9 cellular contexts compared by ENCODE assay signal in genomic region chr1:67019600-67020136, GRCh38. TPM values are rescaled to one million over a fixed set of nuclear protein-coding genes. Genes with fewer than 3 reads are reported as not detected.
DNase-seq lines count a peak whose midpoint lies in the region; ATAC-seq and TF ChIP-seq lines count a peak whose summit lies in the region.
"Had no signal": no experiment of that assay in that cellular context is flagged by ENCODE, and none has a peak within 500 bp of the region (broad histone marks: within the 10 kb centered on the region; RNA-seq: fewer than 3 reads in every experiment).

No MANE protein-coding gene starts in this region.

- no peak overlapping the region for H4K91ac ChIP-seq in neuronal stem cell (ENCODE audit: low read depth, low read length, poor library complexity)

- no peak for TF ChIP-seq CTCF in BE2C (IDR thresholded peaks at IDR 0.05; ENCODE audit: low read depth, low read length)

- peaks cover 0 to 10% (median 2%) of the 10 kb centered on the region in 3 donors for H3K4me1 Mint-ChIP-seq in CD8-positive, alpha-beta memory T cell

- peak overlapping the region in 2 of 8 donors; percentile 34 to 61 for H3K27ac Mint-ChIP-seq in CD8-positive, alpha-beta memory T cell

- H3K36me3 ChIP-seq in BE2C (no peaks in the 10 kb centered on the region), neuronal stem cell (replicated peaks in 1 of 2; ENCODE audit: control insufficient read depth in 2 of 2, insufficient read depth in 2 of 2, low read length in 2 of 2) (peaks cover 0 to 61% of the 10 kb centered on the region in 2 donors), SJCRH30 (peaks cover 30% of the 10 kb centered on the region)
- peaks cover 14% of the 10 kb centered on the region for H3K36me3 ChIP-seq in CD8-positive, alpha-beta memory T cell (ENCODE audit: insufficient read depth, low read length)

- no peaks in the 10 kb centered on the region for H3K9me3 ChIP-seq in BE2C
- peaks cover 0 to 4% of the 10 kb centered on the region in 2 donors for H3K9me3 ChIP-seq in neuronal stem cell (replicated peaks in 1 of 2; ENCODE audit: control insufficient read depth in 2 of 2, insufficient read depth in 1 of 2, low read depth in 1 of 2, low read length in 2 of 2)
- H3K9me3 ChIP-seq in CD8-positive, alpha-beta memory T cell (ENCODE audit: low read length): no peaks in the 10 kb centered on the region
- no peaks in the 10 kb centered on the region for H3K9me3 ChIP-seq in SJCRH30 (replicated peaks)

- no peak overlapping the region for H3K9ac ChIP-seq in neuronal stem cell (ENCODE audit: low read depth, low read length, poor library complexity)

- TF ChIP-seq POLR2A in GM18505 (IDR thresholded peaks at IDR 0.05; ENCODE audit: borderline replicate concordance, extremely low read depth, insufficient read depth, insufficient read length): no peak

- DNase-seq in BE2C (peak; percentile 34), foreskin melanocyte (peak; percentile 11), neuronal stem cell (ENCODE audit: low spot score) (no peak), 8988T (no peak), SJCRH30 (no peak)
- no peak for DNase-seq in CD8-positive, alpha-beta memory T cell
- DNase-seq: PC-3 had no signal

- no peak overlapping the region for H2BK120ac ChIP-seq in neuronal stem cell (ENCODE audit: low read depth, low read length)

- no peak overlapping the region for H3K18ac ChIP-seq in neuronal stem cell (ENCODE audit: low read length)

- peaks cover 27 to 70% (median 33%) of the 10 kb centered on the region in 3 donors for H3K36me3 Mint-ChIP-seq in CD8-positive, alpha-beta memory T cell

- no peak overlapping the region for H3K4me2 ChIP-seq in neuronal stem cell (ENCODE audit: insufficient read depth, low read length, poor library complexity, severe bottlenecking)

- no peaks in the 10 kb centered on the region for H3K27me3 ChIP-seq in BE2C
- no peaks in the 10 kb centered on the region for H3K27me3 ChIP-seq in neuronal stem cell (ENCODE audit: control insufficient read depth in 3 of 3, insufficient read depth in 3 of 3, low read depth in 1 of 3, low read length in 3 of 3)
- no peaks in the 10 kb centered on the region for H3K27me3 ChIP-seq in CD8-positive, alpha-beta memory T cell (ENCODE audit: insufficient read depth, low read length, poor library complexity, severe bottlenecking)
- no peaks in the 10 kb centered on the region for H3K27me3 ChIP-seq in SJCRH30

- H3K4me1 ChIP-seq in BE2C (0 out of 2 replicates have a peak, but pooled peaks cover 4% of the 10 kb centered on the region), neuronal stem cell (ENCODE audit: control insufficient read depth in 2 of 2, insufficient read depth in 1 of 2, low read depth in 1 of 2, low read length in 2 of 2) (peaks cover 0 to 7% of the 10 kb centered on the region in 2 donors), SJCRH30 (no peaks in the 10 kb centered on the region)
- no peaks in the 10 kb centered on the region for H3K4me1 ChIP-seq in CD8-positive, alpha-beta memory T cell (ENCODE audit: insufficient read depth, low read length)

- no peak overlapping the region for H2BK5ac ChIP-seq in neuronal stem cell (ENCODE audit: low read length)

- peaks cover 0 to 3% (median 0%) of the 10 kb centered on the region in 5 donors for H3K9me3 Mint-ChIP-seq in CD8-positive, alpha-beta memory T cell

- H3K4me3 ChIP-seq in BE2C (ENCODE audit: low read depth, low read length) (no peak overlapping the region), neuronal stem cell (ENCODE audit: low read length in 2 of 2) (no peak overlapping the region), SJCRH30 (no peak overlapping the region)
- no peak overlapping the region for H3K4me3 ChIP-seq in CD8-positive, alpha-beta memory T cell (ENCODE audit: low read length)

- no peaks in the 10 kb centered on the region for H3K27me3 Mint-ChIP-seq in CD8-positive, alpha-beta memory T cell

- no peak overlapping the region for H2AFZ ChIP-seq in neuronal stem cell (ENCODE audit: low read length)

- no peak overlapping the region for H3K23ac ChIP-seq in neuronal stem cell (ENCODE audit: low read depth, low read length, poor library complexity)

- no peak overlapping the region for H2BK15ac ChIP-seq in neuronal stem cell (ENCODE audit: low read length)

- no CpG with 5 or more reads among the region's 1 CpG for WGBS in neuronal stem cell (ENCODE audit: extremely low coverage in 2 of 2, insufficient read length in 2 of 2, insufficient replicate concordance in 1 of 2), 2 donors

- H3K4ac ChIP-seq in neuronal stem cell (ENCODE audit: low read length): no peak overlapping the region

- POLR2A ChIA-PET in CD8-positive, alpha-beta memory T cell (lab: Charles Lee): no interaction called here

- CTCF ChIA-PET in CD8-positive, alpha-beta memory T cell (lab: Charles Lee): no interaction called here

- no peak overlapping the region for H3K14ac ChIP-seq in neuronal stem cell (ENCODE audit: low read length)

- no peak overlapping the region for H4K8ac ChIP-seq in neuronal stem cell (ENCODE audit: low read depth, low read length)

- H2AK5ac ChIP-seq in neuronal stem cell (ENCODE audit: low read depth, low read length): no peak overlapping the region

- no peaks in the 10 kb centered on the region for H3K79me1 ChIP-seq in neuronal stem cell (ENCODE audit: low read depth, low read length)

- H3K27ac ChIP-seq in neuronal stem cell (replicated peaks; ENCODE audit: low read length) (peak overlapping the region; percentile 23), SJCRH30 (no peak overlapping the region)
- H3K27ac ChIP-seq in CD8-positive, alpha-beta memory T cell (ENCODE audit: low read depth, low read length): no peak overlapping the region

- ATAC-seq in SK-N-SH treated with all-trans-retinoic acid at 6 μM for 48 hours (peak; percentile 78), GM18505 (IDR thresholded peaks at IDR 0.05; ENCODE audit: unreplicated experiment) (no peak)
- ATAC-seq: PC-3 had no signal

- H2BK12ac ChIP-seq in neuronal stem cell (ENCODE audit: low read length): no peak overlapping the region

- no peak overlapping the region for H3K4me3 Mint-ChIP-seq in CD8-positive, alpha-beta memory T cell

TF ChIP-seq in SK-N-SH treated with all-trans-retinoic acid at 6 μM for 48 hours, 23 proteins besides CTCF, POLR2A, EP300 and RAD21:
- peak; percentile 89 for TF ChIP-seq ISL1 (CRISPR knock-in tag; IDR thresholded peaks at IDR 0.05)
- no peak for TF ChIP-seq CSRNP3 (CRISPR knock-in tag; IDR thresholded peaks at IDR 0.05)
- TF ChIP-seq CREB5 (CRISPR knock-in tag; IDR thresholded peaks at IDR 0.05; ENCODE audit: low read depth): peak; percentile 84; the same call in 1 of the 2 replicates
- TF ChIP-seq SNAI2 (CRISPR knock-in tag; IDR thresholded peaks at IDR 0.05): peak; percentile 41; the same call in 1 of the 2 replicates
- TF ChIP-seq PATZ1 (CRISPR knock-in tag; IDR thresholded peaks at IDR 0.05; ENCODE audit: borderline replicate concordance): peak; percentile 79; the same call in 1 of the 2 replicates
- peak; percentile 67; the same call in 1 of the 2 replicates for TF ChIP-seq ZFP3 (CRISPR knock-in tag; IDR thresholded peaks at IDR 0.05)

RNA-seq across cellular contexts. Expression of gene SLC35D1, which starts 34.3 kb away (rescaled TPM):
- polyA plus RNA-seq in BE2C (2012; ENCODE audit: insufficient read depth, insufficient read length, low read depth): 0.91 TPM
- 2.8 TPM for polyA plus RNA-seq in neuronal stem cell (2013, experiment 1 of 2)
- polyA plus RNA-seq in neuronal stem cell (2013, experiment 2 of 2): 2.9 TPM
- total RNA-seq in CD8-positive, alpha-beta memory T cell: 10 to 100 TPM; 17.0 to 17.5 TPM
- 4.1 TPM for polyA plus RNA-seq in CD8-positive, alpha-beta memory T cell
- total RNA-seq in SJCRH30 (2014; rRNA removed; shearing (Covaris generic)): 18.7 and 19.6 TPM in 2 replicates

Comparison
In these comparisons a context has a peak if more than half of its experiments do, and no peak if none do; other contexts are left out.
1. DNase-seq: peak in BE2C (single experiment) and foreskin melanocyte (single experiment); none in neuronal stem cell (single experiment), CD8-positive, alpha-beta memory T cell (0 of 5), 8988T (single experiment) and SJCRH30 (0 of 2).